Comparison of ENCODE assay signal across 20 cellular contexts in the genomic region with DNA sequence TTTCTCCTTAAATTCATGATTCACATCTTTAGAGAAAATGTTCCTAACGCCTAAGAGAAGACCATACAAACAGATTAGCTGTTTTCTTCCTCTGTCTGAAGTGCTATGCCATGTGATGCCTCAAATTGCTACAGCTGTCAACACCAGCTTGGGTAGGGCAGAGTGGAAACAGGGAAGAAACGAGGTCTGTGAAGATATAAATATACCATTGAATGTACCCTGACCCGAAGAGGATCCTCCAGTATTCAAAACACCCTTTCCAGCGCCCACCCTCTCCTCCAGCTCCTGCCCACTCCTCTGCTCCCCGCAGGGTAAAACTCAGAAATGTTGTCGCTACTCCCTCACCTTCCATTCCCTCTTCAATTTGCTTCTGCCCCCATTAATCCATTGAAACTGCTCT. TPM values are rescaled to one million over a fixed set of nuclear protein-coding genes. Genes with fewer than 3 reads are reported as not detected.
DNase-seq lines count a peak whose midpoint lies in the region; ATAC-seq and TF ChIP-seq lines count a peak whose summit lies in the region.
"Had no signal": no experiment of that assay in that cellular context is flagged by ENCODE, and none has a peak within 500 bp of the region (broad histone marks: within the 10 kb centered on the region; RNA-seq: fewer than 3 reads in every experiment).

No MANE protein-coding gene starts in this region.

- H3K4me3 Mint-ChIP-seq in CD8-positive, alpha-beta memory T cell, result no peak overlapping the region
- H3K4me3 Mint-ChIP-seq in osteocyte (ENCODE audit: unreplicated experiment), result no peak overlapping the region
- H3K4me3 Mint-ChIP-seq: activated naive CD4-positive, alpha-beta T cell treated with anti-CD3 and anti-CD28 coated beads for 36 hours; mesothelial cell of epicardium; neural crest cell; T-cell had no signal

- peaks cover 32% of the 10 kb centered on the region for H3K4me1 ChIP-seq in CD8-positive, alpha-beta memory T cell (ENCODE audit: insufficient read depth, low read length)
- H3K4me1 ChIP-seq in heart left ventricle, result peaks cover 0 to 25% (median 10%) of the 10 kb centered on the region in 12 donors

- no peak for TF ChIP-seq CTCF in heart left ventricle (IDR thresholded peaks at IDR 0.05)
- TF ChIP-seq CTCF in osteocyte (IDR thresholded peaks at IDR 0.05), result no peak

- CTCF ChIA-PET in CD8-positive, alpha-beta memory T cell (lab: Charles Lee), result no interaction called here

- H3K9me3 ChIP-seq in CD8-positive, alpha-beta memory T cell (ENCODE audit: low read length), result no peaks in the 10 kb centered on the region
- H3K9me3 ChIP-seq in heart left ventricle, result no peaks in the 10 kb centered on the region
- H3K9me3 ChIP-seq: Caco-2, psoas muscle, thoracic aorta had no signal

- ATAC-seq in heart left ventricle, result peak; percentile 41 to 76 (median 62)
- ATAC-seq: psoas muscle, T-cell had no signal

- H3K27ac Mint-ChIP-seq in CD8-positive, alpha-beta memory T cell, result peak overlapping the region in 5 of 8 donors; percentile 25 to 90 (median 32)
- H3K27ac Mint-ChIP-seq in osteocyte (ENCODE audit: unreplicated experiment), result no peak overlapping the region
- H3K27ac Mint-ChIP-seq: mesothelial cell of epicardium, T-cell had no signal

- no peaks in the 10 kb centered on the region for H3K27me3 Mint-ChIP-seq in CD8-positive, alpha-beta memory T cell
- H3K27me3 Mint-ChIP-seq in osteocyte (ENCODE audit: unreplicated experiment), result peaks cover 49% of the 10 kb centered on the region
- H3K27me3 Mint-ChIP-seq: T-cell had no signal

- no peaks in the 10 kb centered on the region for H3K9me3 Mint-ChIP-seq in CD8-positive, alpha-beta memory T cell
- H3K9me3 Mint-ChIP-seq in osteocyte (ENCODE audit: unreplicated experiment), result no peaks in the 10 kb centered on the region
- H3K9me3 Mint-ChIP-seq: activated naive CD4-positive, alpha-beta T cell treated with anti-CD3 and anti-CD28 coated beads for 36 hours; mesothelial cell of epicardium; neural crest cell; T-cell had no signal

- 29 to 39% (median 37%) methylated on average over 6 of the region's 6 CpGs for WGBS in heart left ventricle, 4 donors

- peaks cover 0 to 3% (median 0%) of the 10 kb centered on the region in 3 donors for H3K36me3 Mint-ChIP-seq in CD8-positive, alpha-beta memory T cell
- H3K36me3 Mint-ChIP-seq in osteocyte (ENCODE audit: unreplicated experiment), result no peaks in the 10 kb centered on the region
- H3K36me3 Mint-ChIP-seq: mesothelial cell of epicardium, T-cell had no signal

- peaks cover 33 to 40% (median 33%) of the 10 kb centered on the region in 3 donors for H3K4me1 Mint-ChIP-seq in CD8-positive, alpha-beta memory T cell
- H3K4me1 Mint-ChIP-seq in osteocyte (ENCODE audit: unreplicated experiment), result peaks cover 7% of the 10 kb centered on the region

- no peak overlapping the region for H3K27ac ChIP-seq in CD8-positive, alpha-beta memory T cell (ENCODE audit: low read depth, low read length)
- peak overlapping the region in 11 of 12 donors; percentile 31 to 74 (median 64) for H3K27ac ChIP-seq in heart left ventricle
- H3K27ac ChIP-seq: psoas muscle, thoracic aorta had no signal

- no peak overlapping the region for H3K4me3 ChIP-seq in CD8-positive, alpha-beta memory T cell (ENCODE audit: low read length)
- H3K4me3 ChIP-seq in heart left ventricle, result no peak overlapping the region
- H3K4me3 ChIP-seq: psoas muscle, thoracic aorta had no signal

- no peak for DNase-seq in CD8-positive, alpha-beta memory T cell
- DNase-seq in amniotic epithelial cell (ENCODE audit: low read depth), result peak; percentile 43
- DNase-seq in heart left ventricle, result no peak
- DNase-seq in osteocyte (ENCODE audit: extremely low spot score, unreplicated experiment), result peak; percentile 30
- no peak for DNase-seq in activated T-cell treated with anti-CD3 and anti-CD28 coated beads, Interleukin-2, amount 50 U/mL, for 48 hours
- no peak for DNase-seq in GM03348 (ENCODE audit: low spot score)
- no peak for DNase-seq in T-helper 1 cell
- DNase-seq: activated CD4-positive, alpha-beta T cell treated with anti-CD3 and anti-CD28 coated beads, Interleukin-2, amount 50 U/mL, for 1 hour; activated naive CD4-positive, alpha-beta T cell treated with anti-CD3 and anti-CD28 coated beads for 36 hours; Caco-2; KBM-7; kidney; MV-4-11; NCI-H187 treated with DMSO at 0.1 percent for 48 hours; NCI-H510A; psoas muscle; T-cell had no signal

- intact Hi-C loops in heart left ventricle (cut with DNase I), result no loop called here

- H3K27me3 ChIP-seq in CD8-positive, alpha-beta memory T cell (ENCODE audit: insufficient read depth, low read length, poor library complexity, severe bottlenecking), result no peaks in the 10 kb centered on the region
- no peaks in the 10 kb centered on the region for H3K27me3 ChIP-seq in heart left ventricle

- no peak for TF ChIP-seq POLR2A in heart left ventricle (IDR thresholded peaks at IDR 0.05)

- H3K36me3 ChIP-seq in CD8-positive, alpha-beta memory T cell (ENCODE audit: insufficient read depth, low read length), result no peaks in the 10 kb centered on the region
- H3K36me3 ChIP-seq in heart left ventricle, result no peaks in the 10 kb centered on the region
- H3K36me3 ChIP-seq: thoracic aorta had no signal

- POLR2A ChIA-PET in CD8-positive, alpha-beta memory T cell (lab: Charles Lee), result no interaction called here

RNA-seq across cellular contexts. Expression of a gene that starts 4.8 kb away (rescaled TPM):
- 10 to 100 TPM; 45.2 to 45.4 TPM for total RNA-seq in CD8-positive, alpha-beta memory T cell
- 150 TPM for polyA plus RNA-seq in CD8-positive, alpha-beta memory T cell
- total RNA-seq in heart left ventricle, result 100 to 1,000 TPM; 127 to 247 (median 158) TPM
- 100 to 1,000 TPM in 1 of 2 donors, 10 to 100 TPM in 1; 78.8 to 137 TPM for polyA plus RNA-seq in heart left ventricle
- total RNA-seq in osteocyte, result 64.7 and 68.8 TPM in 2 replicates

RNA-seq across cellular contexts. Expression of a gene that starts 40.3 kb away (rescaled TPM):
- total RNA-seq in CD8-positive, alpha-beta memory T cell, result not detected
- 0.05 TPM for polyA plus RNA-seq in CD8-positive, alpha-beta memory T cell
- total RNA-seq in heart left ventricle, result under 1 TPM in 4 of 9 donors, not detected in 5; 0.06 to 0.45 (median 0.25) TPM
- not detected for polyA plus RNA-seq in heart left ventricle
- not detected in 2 replicates for total RNA-seq in osteocyte
- total RNA-seq: activated naive CD4-positive, alpha-beta T cell treated with anti-CD3 and anti-CD28 coated beads for 36 hours; Caco-2; kidney; mesothelial cell of epicardium; neural crest cell; psoas muscle; T-cell; thoracic aorta had no signal
- polyA plus RNA-seq: psoas muscle had no signal

Comparison
In these comparisons a context has a peak if more than half of its experiments do, and no peak if none do; other contexts are left out.
1. DNase-seq: peak in amniotic epithelial cell (single experiment) and osteocyte (single experiment); none in CD8-positive, alpha-beta memory T cell (0 of 5), heart left ventricle (0 of 5), activated T-cell treated with anti-CD3 and anti-CD28 coated beads, Interleukin-2, amount 50 U/mL, for 48 hours (0 of 2), GM03348 (single experiment) and T-helper 1 cell (0 of 5).